Comparison of ENCODE assay signal across 8 cellular contexts in the genomic region with DNA sequence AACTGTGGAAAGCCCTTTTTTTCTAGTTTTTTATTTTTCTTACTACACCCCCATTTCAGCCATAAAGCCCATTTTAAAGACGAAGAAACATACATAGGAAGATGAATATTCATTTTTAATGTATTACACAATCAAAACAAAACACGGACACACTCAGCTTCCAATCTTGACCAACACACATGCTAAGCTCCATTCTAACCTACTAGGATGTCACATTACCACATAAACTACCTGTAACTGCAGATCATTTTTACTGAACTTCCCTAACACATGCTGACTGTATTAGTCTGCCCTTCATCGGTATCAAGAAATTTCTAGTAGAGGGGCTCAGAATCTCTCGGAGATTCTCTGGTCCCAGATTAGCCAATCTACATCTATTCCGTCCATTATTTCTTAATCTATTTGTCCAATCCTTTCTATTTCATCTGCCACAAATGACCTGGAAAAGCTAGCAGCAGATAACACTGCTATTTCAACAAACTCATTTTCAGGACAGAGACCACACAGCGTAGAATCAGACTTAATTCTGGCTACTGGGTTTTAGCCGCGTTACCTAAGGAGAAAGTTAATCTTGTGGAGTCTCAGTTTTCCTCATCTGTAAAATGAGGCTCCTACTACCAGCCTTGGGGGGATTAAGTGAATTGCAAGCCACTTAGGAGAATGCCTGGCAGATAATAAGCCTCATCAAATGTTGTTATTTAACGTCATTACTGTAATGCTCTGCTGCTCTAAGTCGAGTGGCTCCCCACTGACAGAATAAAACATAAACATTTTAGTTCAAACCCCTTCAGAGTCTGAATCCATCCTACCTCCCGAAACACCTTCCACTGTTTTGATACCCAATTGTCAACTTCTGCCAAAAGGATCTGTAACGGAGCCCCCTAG. TPM values are rescaled to one million over a fixed set of nuclear protein-coding genes. Genes with fewer than 3 reads are reported as not detected.
DNase-seq lines count a peak whose midpoint lies in the region; ATAC-seq and TF ChIP-seq lines count a peak whose summit lies in the region.

No MANE protein-coding gene starts in this region.

- dilution Hi-C loops in mammary epithelial cell (cut with HindIII; ENCODE audit: low sequenced_read_pairs) = loop anchor here (25.0 kb wide), 1 partner anchor 238 kb away; no protein-coding TSS in a partner anchor

- TF ChIP-seq CTCF in A673 (conservative IDR thresholded peaks at IDR 0.05; ENCODE audit: low read depth, low read length) (no peak), HL-60 (IDR thresholded peaks at IDR 0.05; ENCODE audit: insufficient read depth, low read length) (no peak), mammary epithelial cell (conservative IDR thresholded peaks at IDR 0.05 in 1 of 2, IDR thresholded peaks at IDR 0.05 in 1 of 2; ENCODE audit: extremely low read depth in 1 of 2, insufficient read depth in 1 of 2, low read depth in 1 of 2, low read length in 2 of 2) (no peak)

- peaks cover 3% of the 10 kb centered on the region for H3K79me1 ChIP-seq in mesendoderm (ENCODE audit: low read length)

- no peak overlapping the region for H3K18ac ChIP-seq in mesendoderm (ENCODE audit: low read length)

- no peaks in the 10 kb centered on the region for H3K27me3 ChIP-seq in A673 (replicated peaks; ENCODE audit: insufficient read depth, low read depth, low read length, poor library complexity)
- H3K27me3 ChIP-seq in HL-60 (ENCODE audit: insufficient read depth, poor library complexity, severe bottlenecking) = no peaks in the 10 kb centered on the region
- no peaks in the 10 kb centered on the region for H3K27me3 ChIP-seq in mammary epithelial cell (ENCODE audit: insufficient read depth, low read length)
- H3K27me3 ChIP-seq in mesendoderm (ENCODE audit: insufficient read depth, low read length, poor library complexity) = no peaks in the 10 kb centered on the region

- H3K79me2 ChIP-seq in mammary epithelial cell (ENCODE audit: insufficient read depth, low read length) = peaks cover 85% of the 10 kb centered on the region
- peaks cover 54% of the 10 kb centered on the region for H3K79me2 ChIP-seq in mesendoderm (ENCODE audit: control insufficient read depth, insufficient read depth, low read length)

- ATAC-seq in HG03520 (IDR thresholded peaks at IDR 0.05; ENCODE audit: unreplicated experiment) = no peak

- H4K5ac ChIP-seq in mesendoderm (ENCODE audit: low read length) = no peak overlapping the region

- no peak overlapping the region for H3K27ac ChIP-seq in A673 (ENCODE audit: low read depth, low read length, poor library complexity, severe bottlenecking)
- H3K27ac ChIP-seq in HL-60 (replicated peaks) = peak overlapping the region; percentile 33
- H3K27ac ChIP-seq in mammary epithelial cell (ENCODE audit: insufficient read depth, low read depth, low read length) = peak overlapping the region; percentile 94
- no peak overlapping the region for H3K27ac ChIP-seq in mesendoderm (ENCODE audit: low read depth, low read length)

- no peak overlapping the region for H2AK5ac ChIP-seq in mesendoderm (ENCODE audit: low read length)

- H3K23ac ChIP-seq in mesendoderm (ENCODE audit: low read length) = no peak overlapping the region

- POLR2A ChIA-PET in A673 (lab: Charles Lee; ENCODE audit: low non-redundant PET) = no interaction called here

- intact Hi-C loops in A673 (cut with micrococcal nuclease; ENCODE audit: unreplicated experiment) (no loop called here), mammary epithelial cell (cut with micrococcal nuclease) (loop anchor here (2.0 to 10.0 kb wide), 2 partner anchors 129 to 281 kb away; no protein-coding TSS in a partner anchor)

- CTCF ChIA-PET in A673 (lab: Charles Lee) (no interaction called here), mammary epithelial cell (lab: Charles Lee; ENCODE audit: low non-redundant PET) (interaction anchor here (0.6 to 1.1 kb wide), 2 partner anchors 11 to 129 kb away, joined by 4 read pairs; no protein-coding TSS in a partner anchor)

- DNase-seq in A673 (ENCODE audit: low spot score) (no peak), HL-60 (ENCODE audit: low read depth in 1 of 2, low spot score in 1 of 2) (no peak), mammary epithelial cell (peak; percentile 30), mesendoderm (no peak), T-helper 2 cell (no peak), COR-L47 (lab: John Stamatoyannopoulos, UW) (no peak), DMS114 treated with DMSO at 0.1 percent for 48 hours (lab: John Stamatoyannopoulos, UW; ENCODE audit: unreplicated experiment) (no peak)

- H3K56ac ChIP-seq in mesendoderm (ENCODE audit: low read length) = peak overlapping the region; percentile 85

- peak overlapping the region; percentile 98 for H3K9ac ChIP-seq in mammary epithelial cell (ENCODE audit: insufficient read depth, low read length)
- H3K9ac ChIP-seq in mesendoderm (ENCODE audit: low read length) = peak overlapping the region; percentile 67

- H3K4me1 ChIP-seq in A673 (ENCODE audit: insufficient read depth, low read length, poor library complexity, severe bottlenecking) (peaks cover 11% of the 10 kb centered on the region), mammary epithelial cell (ENCODE audit: insufficient read depth, low read length) (peaks cover 14% of the 10 kb centered on the region), mesendoderm (ENCODE audit: control insufficient read depth, low read depth, low read length) (no peaks in the 10 kb centered on the region)

- H2AFZ ChIP-seq in mammary epithelial cell (ENCODE audit: low read depth, low read length) = no peak overlapping the region

- BruUV-seq in A673 (replicated peaks; lab: Mats Ljungman, UMichigan) (TSS peak; percentile 45), mammary epithelial cell (replicated peaks; lab: Mats Ljungman, UMichigan) (no TSS peak)

- no peaks in the 10 kb centered on the region for H3K9me3 ChIP-seq in A673 (ENCODE audit: low read depth, low read length, poor library complexity, severe bottlenecking)
- no peaks in the 10 kb centered on the region for H3K9me3 ChIP-seq in mammary epithelial cell (replicated peaks; ENCODE audit: insufficient read depth, low read length)

- H3K4me3 ChIP-seq in A673 (ENCODE audit: low read depth, low read length, poor library complexity, severe bottlenecking) (peak overlapping the region; percentile 86), HL-60 (replicated peaks; ENCODE audit: insufficient read depth, low read length) (peak overlapping the region; percentile 54), mammary epithelial cell (replicated peaks in 1 of 3; ENCODE audit: insufficient read depth in 1 of 3, low read depth in 2 of 3, low read length in 3 of 3) (peak overlapping the region; percentile 60 to 92 (median 73)), mesendoderm (ENCODE audit: low read length) (peak overlapping the region; percentile 48)

- H3K36me3 ChIP-seq in A673 (ENCODE audit: insufficient read depth, low read length, poor library complexity, severe bottlenecking) (no peaks in the 10 kb centered on the region), mammary epithelial cell (ENCODE audit: insufficient read depth, low read length) (no peaks in the 10 kb centered on the region), mesendoderm (ENCODE audit: control insufficient read depth, insufficient read depth, low read length) (no peaks in the 10 kb centered on the region)

- in situ Hi-C loops in mammary epithelial cell (cut with MboI; ENCODE audit: low sequenced_read_pairs in 2 of 2) = no loop called here

- H2BK5ac ChIP-seq in mesendoderm (ENCODE audit: low read length) = no peak overlapping the region

- no peak overlapping the region for H2BK120ac ChIP-seq in mesendoderm (ENCODE audit: low read depth, low read length)

- no peak overlapping the region for H4K8ac ChIP-seq in mesendoderm (ENCODE audit: low read depth, low read length)

- H3K4me2 ChIP-seq in mammary epithelial cell (ENCODE audit: insufficient read depth, low read depth, low read length) (peak overlapping the region; percentile 82), mesendoderm (ENCODE audit: low read length) (peak overlapping the region; percentile 62)

- no peak overlapping the region for H2BK15ac ChIP-seq in mesendoderm (replicated peaks; ENCODE audit: low read depth)

- no peak overlapping the region for H3K4ac ChIP-seq in mesendoderm (ENCODE audit: low read depth, low read length)

- under 1% methylated on average over 12 of the region's 12 CpGs for WGBS in mammary epithelial cell (ENCODE audit: low coverage, missing lambda C conversion rate)
- WGBS in mesendoderm (ENCODE audit: extremely low coverage, insufficient coverage, low lambda C conversion rate) = no CpG with 5 or more reads among the region's 12 CpGs

- peaks cover 7% of the 10 kb centered on the region for H4K20me1 ChIP-seq in mammary epithelial cell (ENCODE audit: insufficient read depth, low read length)

RNA-seq across cellular contexts. Expression of a gene that starts 1.6 kb away (rescaled TPM):
- 133 and 134 TPM in 2 replicates for total RNA-seq in A673 (2021)
- total RNA-seq in mammary epithelial cell = 100 to 1,000 TPM; 177 to 250 TPM
- 206 TPM for polyA plus RNA-seq in mammary epithelial cell
- polyA minus RNA-seq in mammary epithelial cell = 499 TPM
- polyA plus RNA-seq in mesendoderm (2013, experiment 1 of 2) = 171 TPM
- polyA plus RNA-seq in mesendoderm (2013, experiment 2 of 2) = 170 TPM

Comparison
In these comparisons a context has a peak if more than half of its experiments do, and no peak if none do; other contexts are left out.
1. H3K27ac ChIP-seq: peak in HL-60 (single experiment) and mammary epithelial cell (single experiment); none in A673 (single experiment) and mesendoderm (single experiment).
2. Peak in every context shown above with its lines, with median percentiles within 50 percentile points of each other: H3K4me3 ChIP-seq.